In genomic region chr7:74236284-74236683, GRCh38 we compare ENCODE assay signal across 19 cellular contexts. TPM values are rescaled to one million over a fixed set of nuclear protein-coding genes. Genes with fewer than 3 reads are reported as not detected.
DNase-seq lines count a peak whose midpoint lies in the region; ATAC-seq, FAIRE-seq and TF ChIP-seq lines count a peak whose summit lies in the region.
"Had no signal": no experiment of that assay in that cellular context is flagged by ENCODE, and none has a peak within 500 bp of the region (broad histone marks: within the 10 kb centered on the region; RNA-seq: fewer than 3 reads in every experiment).

No MANE protein-coding gene starts in this region.

- peaks cover 0 to 9% of the 10 kb centered on the region in 2 experiments; a peak in 4 of 5 replicates for H3K4me1 ChIP-seq in K562 (replicated peaks in 1 of 2; ENCODE audit: control insufficient read depth in 2 of 2, insufficient read depth in 2 of 2, low read length in 2 of 2)
- H3K4me1 ChIP-seq: A549 had no signal

- DNase-seq in activated CD8-positive, alpha-beta T cell treated with anti-CD3 and anti-CD28 coated beads, Interleukin-2, amount 10 ng/mL, durations not matched to agents 7 days and 5 days: peak; percentile 69
- no peak for DNase-seq in activated CD8-positive, alpha-beta T cell treated with anti-CD3 and anti-CD28 coated beads for 36 hours
- peak in 2 of 4 experiments; percentile 10 to 22 for DNase-seq in K562 (ENCODE audit: extremely low read depth in 1 of 4, low spot score in 3 of 4)
- DNase-seq in stimulated activated CD8-positive, alpha-beta memory T cell treated with anti-CD3 and anti-CD28 coated beads, Interleukin-4, amount 100 ng/mL, for 48 hours: peak; percentile 56
- DNase-seq in NCI-H526 treated with DMSO at 0.1 percent for 48 hours (lab: John Stamatoyannopoulos, UW): no peak
- no peak for DNase-seq in stimulated activated CD4-positive, alpha-beta T cell treated with anti-CD3 and anti-CD28 coated beads, Interleukin-2, amount 100 ng/mL, for 48 hours
- DNase-seq: Calu3; CD4-positive, CD25-positive, alpha-beta regulatory T cell; DMS79; GDM1; GM23248; NCI-H1092; NCI-H2107; NCI-H226; NCI-H69 had no signal

- H3K27ac ChIP-seq in KOPT-K1 (ENCODE audit: low read depth, low read length, poor library complexity, severe bottlenecking): peak overlapping the region; percentile 11
- peak overlapping the region; percentile 23; the same call in 1 of the 3 replicates for H3K27ac ChIP-seq in K562 (ENCODE audit: extremely low read depth, low read depth, low read length)
- H3K27ac ChIP-seq: A549, GM23248 had no signal

- TF ChIP-seq EP300 in K562 (IDR thresholded peaks at IDR 0.05; ENCODE audit: low read length): no peak

- peak; percentile 77 for ATAC-seq in activated CD8-positive, alpha-beta T cell treated with anti-CD3 and anti-CD28 coated beads, Interleukin-2, amount 10 ng/mL, durations not matched to agents 7 days and 5 days
- no peak for ATAC-seq in activated CD8-positive, alpha-beta T cell treated with anti-CD3 and anti-CD28 coated beads for 36 hours
- ATAC-seq in K562: no peak; the same call in 2 of the 3 replicates
- no peak for ATAC-seq in GM18519 (IDR thresholded peaks at IDR 0.05; ENCODE audit: low FRiP score, unreplicated experiment)
- ATAC-seq: A549 had no signal

- TF ChIP-seq RAD21 in K562 (CRISPR knock-in tag; conservative IDR thresholded peaks at IDR 0.05 in 1 of 2, IDR thresholded peaks at IDR 0.05 in 1 of 2): no peak

- H3K36me3 Mint-ChIP-seq in activated CD8-positive, alpha-beta T cell treated with anti-CD3 and anti-CD28 coated beads, Interleukin-2, amount 10 ng/mL, durations not matched to agents 7 days and 5 days (ENCODE audit: low read depth): peaks cover 64% of the 10 kb centered on the region
- peaks cover 50% of the 10 kb centered on the region for H3K36me3 Mint-ChIP-seq in activated CD8-positive, alpha-beta T cell treated with anti-CD3 and anti-CD28 coated beads for 36 hours (ENCODE audit: low read depth)

- peak overlapping the region; percentile 43 for H3K27ac Mint-ChIP-seq in activated CD8-positive, alpha-beta T cell treated with anti-CD3 and anti-CD28 coated beads, Interleukin-2, amount 10 ng/mL, durations not matched to agents 7 days and 5 days
- no peak overlapping the region for H3K27ac Mint-ChIP-seq in activated CD8-positive, alpha-beta T cell treated with anti-CD3 and anti-CD28 coated beads for 36 hours
- H3K27ac Mint-ChIP-seq: CD4-positive, CD25-positive, alpha-beta regulatory T cell had no signal

- POLR2A ChIA-PET in activated CD8-positive, alpha-beta T cell treated with anti-CD3 and anti-CD28 coated beads, Interleukin-2, amount 10 ng/mL, durations not matched to agents 7 days and 5 days (lab: Charles Lee): no interaction called here
- POLR2A ChIA-PET in activated CD8-positive, alpha-beta T cell treated with anti-CD3 and anti-CD28 coated beads for 36 hours (lab: Charles Lee): no interaction called here
- POLR2A ChIA-PET in K562 (lab: Yijun Ruan, JAX): interaction anchor here (0.6 to 1.9 kb wide), 4 partner anchors 9 to 489 kb away, joined by 3 to 5 read pairs (median 5); no protein-coding TSS in a partner anchor

- H4K20me1 ChIP-seq in K562 (replicated peaks; ENCODE audit: control insufficient read depth, insufficient read depth, low read length): peaks cover 20% of the 10 kb centered on the region; the same call in 1 of the 2 replicates

- H3K4me3 Mint-ChIP-seq in activated CD8-positive, alpha-beta T cell treated with anti-CD3 and anti-CD28 coated beads, Interleukin-2, amount 10 ng/mL, durations not matched to agents 7 days and 5 days: no peak overlapping the region
- H3K4me3 Mint-ChIP-seq in activated CD8-positive, alpha-beta T cell treated with anti-CD3 and anti-CD28 coated beads for 36 hours: no peak overlapping the region
- H3K4me3 Mint-ChIP-seq: CD4-positive, CD25-positive, alpha-beta regulatory T cell had no signal

- H3K79me2 ChIP-seq in K562 (ENCODE audit: control insufficient read depth, insufficient read depth, low read length): no peaks in the 10 kb centered on the region

- peaks cover 42% of the 10 kb centered on the region for H3K4me1 Mint-ChIP-seq in activated CD8-positive, alpha-beta T cell treated with anti-CD3 and anti-CD28 coated beads, Interleukin-2, amount 10 ng/mL, durations not matched to agents 7 days and 5 days (ENCODE audit: low read depth)
- H3K4me1 Mint-ChIP-seq in activated CD8-positive, alpha-beta T cell treated with anti-CD3 and anti-CD28 coated beads for 36 hours (ENCODE audit: low read depth): no peaks in the 10 kb centered on the region
- H3K4me1 Mint-ChIP-seq: CD4-positive, CD25-positive, alpha-beta regulatory T cell had no signal

- intact Hi-C loops in activated CD8-positive, alpha-beta T cell treated with anti-CD3 and anti-CD28 coated beads for 36 hours (cut with micrococcal nuclease): no loop called here
- intact Hi-C loops in K562 (cut with micrococcal nuclease): no loop called here

- no peak overlapping the region for H3K4me3 ChIP-seq in K562
- H3K4me3 ChIP-seq: A549, GM23248 had no signal

- no peaks in the 10 kb centered on the region for H3K9me1 ChIP-seq in K562 (ENCODE audit: control insufficient read depth, insufficient read depth, low read length)

- no peaks in the 10 kb centered on the region for H3K27me3 ChIP-seq in K562 (ENCODE audit: control insufficient read depth in 2 of 2, insufficient read depth in 2 of 2, low read length in 2 of 2)

- no peaks in the 10 kb centered on the region for H3K9me3 Mint-ChIP-seq in activated CD8-positive, alpha-beta T cell treated with anti-CD3 and anti-CD28 coated beads, Interleukin-2, amount 10 ng/mL, durations not matched to agents 7 days and 5 days (ENCODE audit: insufficient read depth)
- no peaks in the 10 kb centered on the region for H3K9me3 Mint-ChIP-seq in activated CD8-positive, alpha-beta T cell treated with anti-CD3 and anti-CD28 coated beads for 36 hours
- H3K9me3 Mint-ChIP-seq: CD4-positive, CD25-positive, alpha-beta regulatory T cell; IgD-negative memory B cell had no signal

- no peak for TF ChIP-seq POLR2A in K562 (conservative IDR thresholded peaks at IDR 0.05)

- H3K9ac ChIP-seq in K562 (ENCODE audit: insufficient read depth in 1 of 2, low read depth in 2 of 2, low read length in 2 of 2): no peak overlapping the region
- H3K9ac ChIP-seq: GM23248 had no signal

- 98% methylated on average over 3 of the region's 3 CpGs for WGBS in K562 (ENCODE audit: insufficient coverage, low coverage, missing lambda C conversion rate)

- H3K27me3 Mint-ChIP-seq in activated CD8-positive, alpha-beta T cell treated with anti-CD3 and anti-CD28 coated beads, Interleukin-2, amount 10 ng/mL, durations not matched to agents 7 days and 5 days (ENCODE audit: low read depth): no peaks in the 10 kb centered on the region
- no peaks in the 10 kb centered on the region for H3K27me3 Mint-ChIP-seq in activated CD8-positive, alpha-beta T cell treated with anti-CD3 and anti-CD28 coated beads for 36 hours
- H3K27me3 Mint-ChIP-seq: CD4-positive, CD25-positive, alpha-beta regulatory T cell; IgD-negative memory B cell had no signal

- no peak overlapping the region for H2AFZ ChIP-seq in K562 (ENCODE audit: low read depth, low read length)
- H2AFZ ChIP-seq: GM23248 had no signal

- H3K4me2 ChIP-seq in K562 (ENCODE audit: insufficient read depth, low read length): no peak overlapping the region
- H3K4me2 ChIP-seq: A549 had no signal

- peaks cover 100% of the 10 kb centered on the region for H3K36me3 ChIP-seq in KOPT-K1 (ENCODE audit: insufficient read depth, low read length)
- H3K36me3 ChIP-seq in K562 (ENCODE audit: control insufficient read depth, insufficient read depth, low read length): peaks cover 95% of the 10 kb centered on the region

- H3K9me3 ChIP-seq in KOPT-K1 (ENCODE audit: insufficient read depth, low read length, poor library complexity, severe bottlenecking) (no peaks in the 10 kb centered on the region), K562 (replicated peaks; ENCODE audit: control insufficient read depth, insufficient read depth, low read depth, low read length) (no peaks in the 10 kb centered on the region)
- H3K9me3 ChIP-seq: A549 had no signal

- CTCF ChIA-PET in activated CD8-positive, alpha-beta T cell treated with anti-CD3 and anti-CD28 coated beads, Interleukin-2, amount 10 ng/mL, durations not matched to agents 7 days and 5 days (lab: Charles Lee): interaction anchor here (1.6 kb wide), 1 partner anchor 30 kb away, joined by 9 read pairs; no protein-coding TSS in a partner anchor
- CTCF ChIA-PET in activated CD8-positive, alpha-beta T cell treated with anti-CD3 and anti-CD28 coated beads for 36 hours (lab: Charles Lee): interaction anchor here (1.1 to 1.8 kb wide), 2 partner anchors 30 kb away, joined by 3 to 7 read pairs; no protein-coding TSS in a partner anchor
- CTCF ChIA-PET in K562 (lab: Yijun Ruan, JAX; ENCODE audit: low intra/inter-chr PET ratio): no interaction called here

- no peak for FAIRE-seq in K562 (lab: Jason Lieb, UNC)
- FAIRE-seq: A549 had no signal

- in situ Hi-C loops in K562 (cut with MboI): no loop called here

- no TSS peak for BruUV-seq in K562 (replicated peaks; lab: Mats Ljungman, UMichigan)

- TF ChIP-seq CTCF in activated CD8-positive, alpha-beta T cell treated with anti-CD3 and anti-CD28 coated beads for 36 hours (IDR thresholded peaks at IDR 0.05): no peak
- no peak for TF ChIP-seq CTCF in K562 (IDR thresholded peaks at IDR 0.05 in 2 of 3, conservative IDR thresholded peaks at IDR 0.05 in 1 of 3; ENCODE audit: insufficient read depth in 2 of 3, low read depth in 1 of 3, low read length in 3 of 3)

RNA-seq across cellular contexts. Expression of gene RFC2, which starts 17.9 kb away (rescaled TPM):
- total RNA-seq in activated CD8-positive, alpha-beta T cell treated with anti-CD3 and anti-CD28 coated beads, Interleukin-2, amount 10 ng/mL, durations not matched to agents 7 days and 5 days: 10 to 100 TPM; 69.5 to 76.5 TPM
- total RNA-seq in activated CD8-positive, alpha-beta T cell treated with anti-CD3 and anti-CD28 coated beads for 36 hours: 10 to 100 TPM; 90.7 to 91.8 TPM
- 39.7 and 82.7 TPM in 2 replicates for total RNA-seq in K562 (2011; cell fraction: chromatin; rRNA removed; ENCODE audit: low replicate concordance)
- total RNA-seq in K562 (2011; cell fraction: nucleolus; rRNA removed): 54.0 and 64.9 TPM in 2 replicates
- 37.6 and 46.7 TPM in 2 replicates for total RNA-seq in K562 (2011; cell fraction: nucleoplasm; rRNA removed)
- 93.6 and 123 TPM in 2 replicates for total RNA-seq in K562 (2014; rRNA removed)
- total RNA-seq in K562 (2014; rRNA removed; fragmentation: Illumina TruSeq; extraction: Trizol): 96.6 and 99.8 TPM in 2 replicates
- 122 and 126 TPM in 2 replicates for total RNA-seq in K562 (2015; rRNA removed; fragmentation: Illumina TruSeq; extraction: Trizol)
- total RNA-seq in K562 (2021): 102 and 104 TPM in 2 replicates
- 78.2 and 109 TPM in 2 replicates for polyA plus RNA-seq in K562 (2011; rRNA removed)
- polyA plus RNA-seq in K562 (2011; cell fraction: cytosol; rRNA removed): 62.5 and 86.6 TPM in 2 replicates
- 21.3 and 32.9 TPM in 2 replicates for polyA plus RNA-seq in K562 (2011; cell fraction: nucleus; rRNA removed)
- polyA plus RNA-seq in K562 (2012): 86.3 and 99.6 TPM in 2 replicates
- polyA plus RNA-seq in K562 (2014; fragmentation: Illumina TruSeq; extraction: Trizol): 156 and 161 TPM in 2 replicates
- polyA plus RNA-seq in K562 (2014; fragmentation: Nextera tagmentation; extraction: Ambion mirVana): 10 to 100 TPM; 32.5 to 55.6 TPM
- polyA plus RNA-seq in K562 (2014; rRNA removed): 112 and 124 TPM in 2 replicates
- polyA minus RNA-seq in K562 (2011; rRNA and poly(A)+ RNA removed): 85.5 and 125 TPM in 2 replicates
- polyA minus RNA-seq in K562 (2011; cell fraction: cytosol; rRNA and poly(A)+ RNA removed): 72.1 and 79.1 TPM in 2 replicates
- polyA minus RNA-seq in K562 (2011; cell fraction: nucleus; rRNA and poly(A)+ RNA removed): 22.2 and 22.7 TPM in 2 replicates

RNA-seq across cellular contexts. Expression of gene LAT2, which starts 26.5 kb away (rescaled TPM):
- 10 to 100 TPM; 31.7 to 31.8 TPM for total RNA-seq in activated CD8-positive, alpha-beta T cell treated with anti-CD3 and anti-CD28 coated beads, Interleukin-2, amount 10 ng/mL, durations not matched to agents 7 days and 5 days
- total RNA-seq in activated CD8-positive, alpha-beta T cell treated with anti-CD3 and anti-CD28 coated beads for 36 hours: 1 to 10 TPM; 2.4 to 3.2 TPM
- 1.1 and 2.4 TPM in 2 replicates for total RNA-seq in K562 (2011; cell fraction: chromatin; rRNA removed; ENCODE audit: low replicate concordance)
- 0.39 and 1.8 TPM in 2 replicates for total RNA-seq in K562 (2011; cell fraction: nucleolus; rRNA removed)
- 1.1 and 1.5 TPM in 2 replicates for total RNA-seq in K562 (2011; cell fraction: nucleoplasm; rRNA removed)
- total RNA-seq in K562 (2014; rRNA removed) (0.29 and 0.45 TPM in 2 replicates), K562 (2014; rRNA removed; fragmentation: Illumina TruSeq; extraction: Trizol) (0.15 TPM in 1 of 2 replicates, not detected in the other), K562 (2015; rRNA removed; fragmentation: Illumina TruSeq; extraction: Trizol) (0.11 and 0.23 TPM in 2 replicates), K562 (2021) (0.29 and 0.58 TPM in 2 replicates)
- polyA plus RNA-seq in K562 (2011; rRNA removed) (0.24 and 0.65 TPM in 2 replicates), K562 (2014; fragmentation: Illumina TruSeq; extraction: Trizol) (0.40 and 0.47 TPM in 2 replicates), K562 (2014; fragmentation: Nextera tagmentation; extraction: Ambion mirVana) (under 1 TPM; 0.24 to 0.25 TPM), K562 (2014; rRNA removed) (0.24 and 0.78 TPM in 2 replicates)
- polyA plus RNA-seq in K562 (2011; cell fraction: cytosol; rRNA removed): 0.19 and 0.57 TPM in 2 replicates
- polyA plus RNA-seq in K562 (2011; cell fraction: nucleus; rRNA removed): 0.18 and 0.64 TPM in 2 replicates
- polyA plus RNA-seq in K562 (2012): 0.68 and 0.76 TPM in 2 replicates
- polyA minus RNA-seq in K562 (2011; rRNA and poly(A)+ RNA removed): 0.53 TPM in 1 of 2 replicates, not detected in the other
- polyA minus RNA-seq in K562 (2011; cell fraction: cytosol; rRNA and poly(A)+ RNA removed): not detected in 2 replicates
- 0.54 TPM in 1 of 2 replicates, not detected in the other for polyA minus RNA-seq in K562 (2011; cell fraction: nucleus; rRNA and poly(A)+ RNA removed)

RNA-seq across cellular contexts. Expression of gene CLIP2, which starts 52.9 kb away (rescaled TPM):
- total RNA-seq in activated CD8-positive, alpha-beta T cell treated with anti-CD3 and anti-CD28 coated beads, Interleukin-2, amount 10 ng/mL, durations not matched to agents 7 days and 5 days: 1 to 10 TPM; 1.5 to 1.7 TPM
- total RNA-seq in activated CD8-positive, alpha-beta T cell treated with anti-CD3 and anti-CD28 coated beads for 36 hours: 1 to 10 TPM; 1.3 to 1.4 TPM
- total RNA-seq in K562 (2011; cell fraction: chromatin; rRNA removed; ENCODE audit: low replicate concordance): 13.7 and 50.4 TPM in 2 replicates
- total RNA-seq in K562 (2011; cell fraction: nucleolus; rRNA removed): 18.6 and 27.8 TPM in 2 replicates
- total RNA-seq in K562 (2011; cell fraction: nucleoplasm; rRNA removed): 13.9 and 16.6 TPM in 2 replicates
- total RNA-seq in K562 (2014; rRNA removed): 3.4 and 4.2 TPM in 2 replicates
- total RNA-seq in K562 (2014; rRNA removed; fragmentation: Illumina TruSeq; extraction: Trizol): 0.91 and 1.8 TPM in 2 replicates
- total RNA-seq in K562 (2015; rRNA removed; fragmentation: Illumina TruSeq; extraction: Trizol): 3.1 and 3.8 TPM in 2 replicates
- 4.3 and 5.4 TPM in 2 replicates for total RNA-seq in K562 (2021)
- polyA plus RNA-seq in K562 (2011; rRNA removed): 2.1 and 3.9 TPM in 2 replicates
- 3.0 and 3.4 TPM in 2 replicates for polyA plus RNA-seq in K562 (2011; cell fraction: cytosol; rRNA removed)
- 5.0 and 8.1 TPM in 2 replicates for polyA plus RNA-seq in K562 (2011; cell fraction: nucleus; rRNA removed)
- 3.5 and 6.6 TPM in 2 replicates for polyA plus RNA-seq in K562 (2012)
- 2.5 and 2.8 TPM in 2 replicates for polyA plus RNA-seq in K562 (2014; fragmentation: Illumina TruSeq; extraction: Trizol)
- under 1 TPM; 0.07 to 0.10 TPM for polyA plus RNA-seq in K562 (2014; fragmentation: Nextera tagmentation; extraction: Ambion mirVana)
- polyA plus RNA-seq in K562 (2014; rRNA removed): 1.9 and 2.4 TPM in 2 replicates
- polyA minus RNA-seq in K562 (2011; rRNA and poly(A)+ RNA removed): 4.3 and 5.5 TPM in 2 replicates
- 5.6 and 10.7 TPM in 2 replicates for polyA minus RNA-seq in K562 (2011; cell fraction: cytosol; rRNA and poly(A)+ RNA removed)
- 10.0 and 11.3 TPM in 2 replicates for polyA minus RNA-seq in K562 (2011; cell fraction: nucleus; rRNA and poly(A)+ RNA removed)

Comparison
In these comparisons a context has a peak if more than half of its experiments do, and no peak if none do; other contexts are left out.
1. DNase-seq: peak in activated CD8-positive, alpha-beta T cell treated with anti-CD3 and anti-CD28 coated beads, Interleukin-2, amount 10 ng/mL, durations not matched to agents 7 days and 5 days (single experiment) and stimulated activated CD8-positive, alpha-beta memory T cell treated with anti-CD3 and anti-CD28 coated beads, Interleukin-4, amount 100 ng/mL, for 48 hours (single experiment); none in activated CD8-positive, alpha-beta T cell treated with anti-CD3 and anti-CD28 coated beads for 36 hours (single experiment), NCI-H526 treated with DMSO at 0.1 percent for 48 hours (single experiment) and stimulated activated CD4-positive, alpha-beta T cell treated with anti-CD3 and anti-CD28 coated beads, Interleukin-2, amount 100 ng/mL, for 48 hours (0 of 2).
2. RNA of gene LAT2, which starts 26.5 kb away (total RNA-seq): 31.7 to 31.8 TPM in activated CD8-positive, alpha-beta T cell treated with anti-CD3 and anti-CD28 coated beads, Interleukin-2, amount 10 ng/mL, durations not matched to agents 7 days and 5 days; 2.4 to 3.2 TPM in activated CD8-positive, alpha-beta T cell treated with anti-CD3 and anti-CD28 coated beads for 36 hours and 0.11 to 2.4 TPM in K562; every median in the first group is over 4 times any median in the second.